17 cellular contexts compared by ENCODE assay signal in the genomic region with DNA sequence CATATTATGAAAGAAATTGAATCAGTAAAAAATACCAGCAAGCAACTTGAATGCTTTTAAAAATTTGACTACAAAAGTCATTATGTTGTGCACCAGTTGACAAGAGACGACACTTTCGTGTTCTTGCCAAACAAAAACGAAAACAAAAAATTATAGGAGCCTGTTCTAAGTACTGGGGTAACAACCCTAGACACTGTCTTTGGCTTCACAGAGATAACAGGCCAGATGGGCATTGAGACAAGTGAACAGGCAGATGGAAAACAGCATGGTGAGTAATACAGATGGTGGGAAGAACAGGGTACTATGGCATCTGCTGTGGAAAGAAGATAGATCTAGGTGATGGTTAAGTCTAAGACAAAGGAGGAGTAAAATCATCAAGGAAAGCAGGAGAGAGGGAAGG.
DNase-seq lines count a peak whose midpoint lies in the region; ATAC-seq, FAIRE-seq and TF ChIP-seq lines count a peak whose summit lies in the region.
"Had no signal": no experiment of that assay in that cellular context is flagged by ENCODE, and none has a peak within 500 bp of the region (broad histone marks: within the 10 kb centered on the region; RNA-seq: fewer than 3 reads in every experiment).

No MANE protein-coding gene starts in this region.

- TF ChIP-seq CTCF in H1 (IDR thresholded peaks at IDR 0.05; ENCODE audit: control extremely low read depth in 1 of 3, insufficient read depth in 1 of 3, low read depth in 1 of 3, low read length in 3 of 3) (no peak), gastrocnemius medialis (IDR thresholded peaks at IDR 0.05 in 4 of 5, conservative IDR thresholded peaks at IDR 0.05 in 1 of 5) (no peak)

- H3K9me3 Mint-ChIP-seq in effector memory CD8-positive, alpha-beta T cell = peaks cover 5 to 24% of the 10 kb centered on the region in 2 donors

- H3K9me3 ChIP-seq in H1 (ENCODE audit: insufficient read depth in 2 of 2, low read depth in 1 of 2, low read length in 1 of 2) (no peaks in the 10 kb centered on the region), gastrocnemius medialis (no peaks in the 10 kb centered on the region)
- H3K9me3 ChIP-seq: BLaER1 had no signal

- H2BK15ac ChIP-seq in H1 (ENCODE audit: low read length) = no peak overlapping the region

- no peak for TF ChIP-seq EP300 in H1 (IDR thresholded peaks at IDR 0.05; ENCODE audit: borderline replicate concordance in 1 of 2, low read depth in 2 of 2, low read length in 2 of 2)

- no peak overlapping the region for H3K4me2 ChIP-seq in H1 (ENCODE audit: insufficient read depth in 1 of 2, low read depth in 2 of 2, low read length in 2 of 2)
- H3K4me2 ChIP-seq: BLaER1 had no signal

- no peak overlapping the region for H3K56ac ChIP-seq in H1 (replicated peaks; ENCODE audit: insufficient read length, low read depth, low read length)

- H3K9ac ChIP-seq in H1 (replicated peaks in 1 of 4; ENCODE audit: extremely low read depth in 1 of 4, low read depth in 3 of 4, low read length in 3 of 4) = peak overlapping the region in 1 of 4 experiments; percentile 34; a peak in 1 of 7 replicates
- H3K9ac ChIP-seq: BLaER1 had no signal

- H2BK5ac ChIP-seq in H1 (ENCODE audit: low read depth, low read length) = no peak overlapping the region

- H2AK5ac ChIP-seq in H1 (ENCODE audit: low read depth, low read length) = no peak overlapping the region

- H3K4me3 ChIP-seq in H1 (ENCODE audit: extremely low read depth in 1 of 4, insufficient read depth in 2 of 4, low read depth in 3 of 4, low read length in 4 of 4) (no peak overlapping the region), gastrocnemius medialis (no peak overlapping the region)
- H3K4me3 ChIP-seq: BLaER1 had no signal

- no peak for TF ChIP-seq RAD21 in H1 (IDR thresholded peaks at IDR 0.05 in 1 of 2, conservative IDR thresholded peaks at IDR 0.05 in 1 of 2; ENCODE audit: low read depth in 2 of 2, low read length in 2 of 2)

- H3K4ac ChIP-seq in H1 (replicated peaks; ENCODE audit: insufficient read length, low read depth, low read length) = no peak overlapping the region

- no peak overlapping the region for H2BK20ac ChIP-seq in H1 (ENCODE audit: low read length)

- no peaks in the 10 kb centered on the region for H3K27me3 ChIP-seq in H1 (replicated peaks in 1 of 4; ENCODE audit: control insufficient read depth in 3 of 4, extremely low read depth in 1 of 4, insufficient read depth in 3 of 4, low read length in 3 of 4)
- no peaks in the 10 kb centered on the region for H3K27me3 ChIP-seq in gastrocnemius medialis
- H3K27me3 ChIP-seq: BLaER1 had no signal

- no peak overlapping the region for H4K91ac ChIP-seq in H1 (replicated peaks; ENCODE audit: insufficient read length, low read length)

- no peaks in the 10 kb centered on the region for H3K23me2 ChIP-seq in H1 (ENCODE audit: low read depth, low read length)

- WGBS in H1 (ENCODE audit: extremely low coverage in 1 of 2, insufficient coverage in 1 of 2, insufficient read length in 1 of 2, insufficient replicate concordance in 2 of 2, low coverage in 1 of 2, low lambda C conversion rate in 2 of 2, missing lambda C conversion rate in 1 of 2), 2 experiments = 97% methylated on average over 3 of the region's 3 CpGs; no CpG with 5 or more reads in 1 of the 2 experiments

- H4K20me1 ChIP-seq in H1 (replicated peaks in 1 of 2; ENCODE audit: control insufficient read depth in 1 of 2, insufficient read depth in 2 of 2, low read length in 2 of 2) = no peaks in the 10 kb centered on the region
- H4K20me1 ChIP-seq: BLaER1 had no signal

- CTCF ChIA-PET in H1 (lab: Charles Lee; ENCODE audit: partially characterized antibody) = no interaction called here

- TF ChIP-seq POLR2A in H1 (IDR thresholded peaks at IDR 0.05; ENCODE audit: control extremely low read depth in 1 of 2, low read depth in 2 of 2, low read length in 2 of 2) = no peak
- no peak for TF ChIP-seq POLR2A in gastrocnemius medialis (IDR thresholded peaks at IDR 0.05)

- no peak overlapping the region for H3K27ac Mint-ChIP-seq in effector memory CD8-positive, alpha-beta T cell
- H3K27ac Mint-ChIP-seq: CD8-positive, alpha-beta memory T cell; HFFc6 had no signal

- no peaks in the 10 kb centered on the region for H3K79me1 ChIP-seq in H1 (ENCODE audit: low read depth, low read length)

- no peak for FAIRE-seq in H1 (lab: Jason Lieb, UNC)
- FAIRE-seq: GM12892, H54, HepG2 had no signal

- in situ Hi-C loops in gastrocnemius medialis (cut with MboI; ENCODE audit: low sequenced_read_pairs in 4 of 4) = no loop called here

- no peaks in the 10 kb centered on the region for H3K27me3 Mint-ChIP-seq in effector memory CD8-positive, alpha-beta T cell

- H4K5ac ChIP-seq in H1 (ENCODE audit: insufficient read length, low read depth, low read length) = no peak overlapping the region

- no peaks in the 10 kb centered on the region for H3K79me2 ChIP-seq in H1 (ENCODE audit: control insufficient read depth in 1 of 2, insufficient read depth in 2 of 2, low read length in 2 of 2)

- no peak overlapping the region for H3K23ac ChIP-seq in H1 (ENCODE audit: insufficient read length)

- H3K14ac ChIP-seq in H1 (ENCODE audit: insufficient read length) = no peak overlapping the region

- H3K27ac ChIP-seq in H1 (ENCODE audit: low read depth, low read length) (no peak overlapping the region), gastrocnemius medialis (no peak overlapping the region)
- H3K27ac ChIP-seq: BLaER1 had no signal

- no peaks in the 10 kb centered on the region for H3K4me1 Mint-ChIP-seq in effector memory CD8-positive, alpha-beta T cell (ENCODE audit: low read depth in 2 of 2)
- H3K4me1 Mint-ChIP-seq: CD8-positive, alpha-beta memory T cell had no signal

- H3K36me3 ChIP-seq in H1 (ENCODE audit: control insufficient read depth in 2 of 4, insufficient read depth in 4 of 4, low read length in 3 of 4) (no peaks in the 10 kb centered on the region), gastrocnemius medialis (no peaks in the 10 kb centered on the region)
- H3K36me3 ChIP-seq: BLaER1 had no signal

- no peaks in the 10 kb centered on the region for H3K36me3 Mint-ChIP-seq in effector memory CD8-positive, alpha-beta T cell (ENCODE audit: insufficient read depth)
- H3K36me3 Mint-ChIP-seq: CD8-positive, alpha-beta memory T cell had no signal

- H2BK12ac ChIP-seq in H1 (ENCODE audit: low read depth, low read length) = no peak overlapping the region

- H4K8ac ChIP-seq in H1 (ENCODE audit: extremely low read depth, insufficient read depth, low read length) = no peak overlapping the region

- H3K4me3 Mint-ChIP-seq in effector memory CD8-positive, alpha-beta T cell = no peak overlapping the region
- H3K4me3 Mint-ChIP-seq: CD8-positive, alpha-beta memory T cell; HFFc6 had no signal

- intact Hi-C loops in gastrocnemius medialis (cut with DNase I; ENCODE audit: low total_unique reads) = no loop called here

- DNase-seq in Ammon's horn (ENCODE audit: low spot score) = peak; percentile 38
- DNase-seq in NCI-H1694 treated with DMSO at 0.1 percent for 48 hours (lab: John Stamatoyannopoulos, UW) = peak; percentile 72
- peak; percentile 67 for DNase-seq in NCI-H69 (lab: John Stamatoyannopoulos, UW)
- no peak for DNase-seq in H1 (ENCODE audit: low read depth in 1 of 2, low spot score in 2 of 2)
- no peak for DNase-seq in iPS-NIHi7 (ENCODE audit: extremely low spot score)
- no peak for DNase-seq in gastrocnemius medialis
- no peak for DNase-seq in effector memory CD8-positive, alpha-beta T cell
- DNase-seq: CD8-positive, alpha-beta memory T cell; HFFc6; KG1; NCI-H187 treated with DMSO at 0.1 percent for 48 hours; PC-3 had no signal

- peak overlapping the region; percentile 53; the same call in 1 of the 2 replicates for H2AFZ ChIP-seq in H1 (ENCODE audit: low read length)

- ATAC-seq in gastrocnemius medialis (no peak), GM21526 (IDR thresholded peaks at IDR 0.05; ENCODE audit: low FRiP score, unreplicated experiment) (no peak)
- no peak for ATAC-seq in effector memory CD8-positive, alpha-beta T cell (replicated peaks)
- ATAC-seq: HepG2, PC-3 had no signal

- H3K18ac ChIP-seq in H1 (ENCODE audit: extremely low read depth, low read length) = no peak overlapping the region

- H2BK120ac ChIP-seq in H1 (replicated peaks; ENCODE audit: low read depth, low read length) = no peak overlapping the region

- POLR2A ChIA-PET in H1 (lab: Charles Lee; ENCODE audit: partially characterized antibody) = no interaction called here

- H3K4me1 ChIP-seq in H1 (replicated peaks in 1 of 4; ENCODE audit: control insufficient read depth in 3 of 4, insufficient read depth in 4 of 4, low read length in 3 of 4) = no peaks in the 10 kb centered on the region
- no peaks in the 10 kb centered on the region for H3K4me1 ChIP-seq in gastrocnemius medialis
- H3K4me1 ChIP-seq: BLaER1 had no signal

TF ChIP-seq in H1, 55 proteins besides CTCF, POLR2A, EP300 and RAD21:
- TF ChIP-seq JUN (IDR thresholded peaks at IDR 0.05; ENCODE audit: low read depth, low read length) = no peak
- TF ChIP-seq SP1 (IDR thresholded peaks at IDR 0.05; ENCODE audit: low read depth, low read length) = no peak
- TF ChIP-seq RNF2 (IDR thresholded peaks at IDR 0.05; ENCODE audit: borderline replicate concordance, low read depth, low read length, missing control alignments, poor library complexity, severe bottlenecking) = no peak
- TF ChIP-seq CEBPB (IDR thresholded peaks at IDR 0.05; ENCODE audit: low read depth, low read length) = no peak
- no peak for TF ChIP-seq ZNF274 (IDR thresholded peaks at IDR 0.05; ENCODE audit: borderline replicate concordance, extremely low read depth, low read length)

Comparison
In these comparisons a context has a peak if more than half of its experiments do, and no peak if none do; other contexts are left out.
1. DNase-seq: peak in Ammon's horn (single experiment), NCI-H1694 treated with DMSO at 0.1 percent for 48 hours (single experiment) and NCI-H69 (single experiment); none in H1 (0 of 2), iPS-NIHi7 (single experiment), gastrocnemius medialis (0 of 2) and effector memory CD8-positive, alpha-beta T cell (0 of 3).